Comparison of ENCODE assay signal across 8 cellular contexts in the genomic region with DNA sequence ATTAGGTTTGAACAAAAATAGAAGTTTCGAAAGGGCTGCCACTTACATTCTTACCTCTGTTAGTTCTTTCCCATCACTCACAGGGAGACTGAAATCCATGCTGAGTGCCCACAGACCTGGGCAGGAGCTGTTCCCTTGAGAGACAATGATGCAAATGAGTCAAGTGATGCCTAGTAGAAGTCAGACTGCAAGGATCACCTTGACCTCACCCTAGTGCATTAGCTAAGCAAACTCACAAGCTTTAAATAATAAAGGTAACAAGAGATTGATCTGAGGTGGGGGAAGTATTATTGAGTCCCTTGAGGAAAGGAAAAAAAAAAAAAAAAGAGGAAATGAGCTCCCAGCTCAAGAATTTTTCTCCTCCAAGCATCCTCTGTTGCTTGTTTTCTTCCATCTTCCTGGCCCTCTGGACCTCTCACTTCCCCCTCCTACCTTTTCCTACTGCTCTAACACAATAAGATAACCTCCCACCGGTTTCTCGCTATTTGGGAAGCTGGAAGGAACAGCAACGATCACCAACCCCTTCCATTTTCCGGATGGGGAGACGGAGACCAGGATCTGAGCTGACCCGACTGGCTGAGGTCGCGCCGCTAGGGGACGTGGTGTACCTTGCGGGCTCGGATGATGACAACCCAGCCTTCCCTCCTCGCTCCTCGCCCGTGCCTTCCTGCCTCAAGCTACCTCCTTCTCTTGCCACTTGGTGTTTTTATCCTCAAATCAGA. TPM values are rescaled to one million over a fixed set of nuclear protein-coding genes. Genes with fewer than 3 reads are reported as not detected.
DNase-seq lines count a peak whose midpoint lies in the region; ATAC-seq and TF ChIP-seq lines count a peak whose summit lies in the region.

No MANE protein-coding gene starts in this region.

- WGBS in urinary bladder, result 19% methylated on average over 16 of the region's 16 CpGs

- DNase-seq in Ammon's horn (ENCODE audit: low spot score) (peak; percentile 90), LNCaP clone FGC (ENCODE audit: low read depth) (no peak), lower lobe of right lung (peak; percentile 71), NCI-H146 treated with DMSO at 0.1 percent for 48 hours (lab: John Stamatoyannopoulos, UW; ENCODE audit: unreplicated experiment) (no peak), D341Med (ENCODE audit: low spot score) (no peak)
- DNase-seq in stimulated activated naive CD4-positive, alpha-beta T cell (lab: John Stamatoyannopoulos, UW), result no peak

- peaks cover 19 to 24% of the 10 kb centered on the region in 2 donors for H3K4me1 ChIP-seq in duodenal mucosa (ENCODE audit: control insufficient read depth in 1 of 2, insufficient read depth in 2 of 2, low read length in 2 of 2)
- peaks cover 22% of the 10 kb centered on the region for H3K4me1 ChIP-seq in lower lobe of right lung
- no peaks in the 10 kb centered on the region for H3K4me1 ChIP-seq in urinary bladder (ENCODE audit: insufficient read depth)

- H3K36me3 ChIP-seq in duodenal mucosa (ENCODE audit: control insufficient read depth in 1 of 2, insufficient read depth in 2 of 2, low read length in 2 of 2) (no peaks in the 10 kb centered on the region), lower lobe of right lung (no peaks in the 10 kb centered on the region), urinary bladder (ENCODE audit: insufficient read depth) (no peaks in the 10 kb centered on the region)

- H3K9ac ChIP-seq in duodenal mucosa (ENCODE audit: low read depth in 1 of 2, low read length in 2 of 2), result peak overlapping the region; percentile 35 to 87

- H3K27me3 ChIP-seq in duodenal mucosa (ENCODE audit: control insufficient read depth in 1 of 2, insufficient read depth in 2 of 2, low read length in 2 of 2) (no peaks in the 10 kb centered on the region), lower lobe of right lung (ENCODE audit: low read depth) (peaks cover 7% of the 10 kb centered on the region)

- H3K27ac ChIP-seq in duodenal mucosa (ENCODE audit: low read depth, low read length), result no peak overlapping the region
- peak overlapping the region; percentile 85 for H3K27ac ChIP-seq in lower lobe of right lung
- peak overlapping the region; percentile 76 for H3K27ac ChIP-seq in urinary bladder (ENCODE audit: low read depth)

- ATAC-seq in lower lobe of right lung, result peak; percentile 57 to 63

- H3K4me3 ChIP-seq in LNCaP clone FGC (ENCODE audit: low read depth, low read length), result no peak overlapping the region
- H3K4me3 ChIP-seq in duodenal mucosa (ENCODE audit: low read depth in 1 of 2, low read length in 2 of 2), result peak overlapping the region; percentile 75 to 86
- peak overlapping the region; percentile 69 for H3K4me3 ChIP-seq in lower lobe of right lung
- H3K4me3 ChIP-seq in urinary bladder (ENCODE audit: low read depth, low read length), result peak overlapping the region; percentile 63

- TF ChIP-seq CTCF in LNCaP clone FGC (IDR thresholded peaks at IDR 0.05; ENCODE audit: control insufficient read depth, extremely low read depth, insufficient read depth) (peak; percentile 24; the same call in 1 of the 2 replicates), lower lobe of right lung (IDR thresholded peaks at IDR 0.05) (peak; percentile 47)

- H3K9me3 ChIP-seq in duodenal mucosa (ENCODE audit: control insufficient read depth in 1 of 2, low read length in 2 of 2), result no peaks in the 10 kb centered on the region
- no peaks in the 10 kb centered on the region for H3K9me3 ChIP-seq in lower lobe of right lung

- intact Hi-C loops in lower lobe of right lung (cut with DNase I), result no loop called here

RNA-seq across cellular contexts. Expression of gene LPAR1, which starts 2.0 kb away (rescaled TPM):
- total RNA-seq in lower lobe of right lung, result 23.2 TPM
- 134 TPM for total RNA-seq in urinary bladder
- 42.0 TPM for polyA plus RNA-seq in urinary bladder

Comparison
In these comparisons a context has a peak if more than half of its experiments do, and no peak if none do; other contexts are left out.
1. DNase-seq: peak in Ammon's horn (single experiment) and lower lobe of right lung (single experiment); none in LNCaP clone FGC (single experiment), NCI-H146 treated with DMSO at 0.1 percent for 48 hours (single experiment), D341Med (single experiment) and stimulated activated naive CD4-positive, alpha-beta T cell (0 of 6).